In the genomic region with DNA sequence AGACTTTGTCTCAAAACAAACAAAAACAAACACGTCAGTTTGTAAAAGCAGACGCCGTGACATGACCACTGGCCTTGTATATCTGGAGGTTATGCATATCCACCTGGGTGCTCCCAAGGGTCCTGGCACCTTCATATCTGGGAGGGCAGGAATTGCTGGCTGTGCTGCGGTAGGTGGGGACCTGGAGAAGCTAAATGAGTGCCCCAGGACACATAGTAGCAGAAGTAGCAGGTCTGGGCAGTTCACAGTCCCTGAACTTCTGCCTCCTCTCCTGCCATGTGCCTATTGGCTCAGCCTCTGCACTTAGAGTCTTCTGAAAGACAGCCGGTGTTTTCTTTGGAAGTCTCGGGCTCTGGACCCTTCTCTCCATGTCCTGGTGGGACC, we compare ENCODE assay signal across 12 cellular contexts. TPM values are rescaled to one million over a fixed set of nuclear protein-coding genes. Genes with fewer than 3 reads are reported as not detected.
A peak's percentile ranks its signal among the peaks of the same experiment; 100 is the strongest.
DNase-seq lines count a peak whose midpoint lies in the region; ATAC-seq and TF ChIP-seq lines count a peak whose summit lies in the region.
"Had no signal": no experiment of that assay in that cellular context is flagged by ENCODE, and none has a peak within 500 bp of the region (broad histone marks: within the 10 kb centered on the region; RNA-seq: fewer than 3 reads in every experiment).

No MANE protein-coding gene starts in this region.

- H3K9me3 ChIP-seq in neutrophil = no peaks in the 10 kb centered on the region
- no peaks in the 10 kb centered on the region for H3K9me3 ChIP-seq in upper lobe of left lung

- TF ChIP-seq POLR2A in upper lobe of left lung (IDR thresholded peaks at IDR 0.05) = no peak

- H3K4me1 ChIP-seq in neutrophil (ENCODE audit: control insufficient read depth in 1 of 2, insufficient read depth in 1 of 2, low read depth in 1 of 2, low read length in 1 of 2) = peaks cover 89 to 91% of the 10 kb centered on the region in 2 experiments
- H3K4me1 ChIP-seq in upper lobe of left lung = peaks cover 6 to 26% (median 12%) of the 10 kb centered on the region in 4 donors

- peak overlapping the region; percentile 62 for H3K27ac ChIP-seq in RWPE1
- H3K27ac ChIP-seq in neutrophil = peak overlapping the region; percentile 95
- peak overlapping the region; percentile 83 to 93 (median 86) for H3K27ac ChIP-seq in upper lobe of left lung

- TF ChIP-seq EP300 in upper lobe of left lung (IDR thresholded peaks at IDR 0.05) = no peak

- POLR2A ChIA-PET in RWPE1 (lab: Yijun Ruan, JAX; ENCODE audit: low non-redundant PET) = no interaction called here

- WGBS in upper lobe of left lung, 2 donors = 59 to 67% methylated on average over 6 of the region's 6 CpGs

- H3K36me3 ChIP-seq in neutrophil (peaks cover 4% of the 10 kb centered on the region), upper lobe of left lung (no peaks in the 10 kb centered on the region)

- H3K4me3 ChIP-seq in neutrophil (ENCODE audit: low read depth in 1 of 2, low read length in 1 of 2) (peak overlapping the region; percentile 71 to 72), upper lobe of left lung (no peak overlapping the region)

- no peak for DNase-seq in RWPE1 (ENCODE audit: low spot score)
- no peak for DNase-seq in upper lobe of left lung
- DNase-seq in activated CD8-positive, alpha-beta memory T cell treated with anti-CD3 and anti-CD28 coated beads for 24 hours = no peak
- no peak for DNase-seq in DMS 273 (lab: John Stamatoyannopoulos, UW; ENCODE audit: unreplicated experiment)
- DNase-seq: activated CD4-positive, alpha-beta T cell treated with anti-CD3 and anti-CD28 coated beads for 48 hours; activated gamma-delta T cell; CD4-positive, alpha-beta memory T cell; NCI-H2227 treated with DMSO at 0.1 percent for 48 hours had no signal

- CTCF ChIA-PET in RWPE1 (lab: Yijun Ruan, JAX) = interaction anchor here (0.7 kb wide), 1 partner anchor 604 kb away, joined by 3 read pairs; no protein-coding TSS in a partner anchor

- ATAC-seq in esophagus mucosa = peak; percentile 24
- ATAC-seq in upper lobe of left lung (ENCODE audit: low FRiP score in 2 of 2) = peak in 1 of 2 donors; percentile 26
- no peak for ATAC-seq in HG03095 (IDR thresholded peaks at IDR 0.05; ENCODE audit: unreplicated experiment)

- TF ChIP-seq CTCF in RWPE1 (conservative IDR thresholded peaks at IDR 0.05; ENCODE audit: low read depth) (no peak), neutrophil (IDR thresholded peaks at IDR 0.05) (no peak), upper lobe of left lung (IDR thresholded peaks at IDR 0.05) (no peak)

- no peaks in the 10 kb centered on the region for H3K27me3 ChIP-seq in neutrophil
- H3K27me3 ChIP-seq in upper lobe of left lung = no peaks in the 10 kb centered on the region

RNA-seq across cellular contexts. Expression of gene IL1R2, which starts 30.9 kb away (rescaled TPM):
- 19.0 TPM for total RNA-seq in esophagus mucosa
- 10 to 100 TPM; 24.7 to 84.8 (median 60.0) TPM for total RNA-seq in upper lobe of left lung
- total RNA-seq: CD4-positive, alpha-beta memory T cell; G401 had no signal

Comparison
In these comparisons a context has a peak if more than half of its experiments do, and no peak if none do; other contexts are left out.
1. H3K4me3 ChIP-seq: peak in neutrophil (2 of 2); none in upper lobe of left lung (0 of 4).
2. Peak in every context shown above with its lines, with median percentiles within 50 percentile points of each other: H3K27ac ChIP-seq.